ENCODE assay signal across 2 cellular contexts in genomic region chr9:33814816-33815215, GRCh38.
TF ChIP-seq lines count a peak whose summit lies in the region.

No MANE protein-coding gene starts in this region.

TF ChIP-seq in endothelial cell of umbilical vein, 7 proteins besides CTCF, POLR2A, EP300 and RAD21:
- TF ChIP-seq FOS (IDR thresholded peaks at IDR 0.05; ENCODE audit: borderline replicate concordance, insufficient read depth, low read length) (peak; percentile 72), EZH2 (IDR thresholded peaks at IDR 0.05; ENCODE audit: borderline replicate concordance, low read depth, low read length, severe bottlenecking) (no peak), MAX (IDR thresholded peaks at IDR 0.05; ENCODE audit: insufficient read depth, insufficient read length) (no peak), GATA2 (IDR thresholded peaks at IDR 0.05; ENCODE audit: insufficient read depth, insufficient read length, low read depth, low read length) (peak; percentile 77), MYC (IDR thresholded peaks at IDR 0.05; ENCODE audit: low read depth, low read length) (no peak), JUN (IDR thresholded peaks at IDR 0.05; ENCODE audit: borderline replicate concordance, insufficient read depth, insufficient read length, low read depth) (peak; percentile 78), POLR2AphosphoS5 (IDR thresholded peaks at IDR 0.05; ENCODE audit: insufficient read depth, low read depth, low read length) (peak; percentile 78)
TF ChIP-seq in endothelial cell of umbilical vein: peak in this region for 4.

TF ChIP-seq in GM12891, 5 proteins besides CTCF, POLR2A, EP300 and RAD21 (continued from another document):
- TF ChIP-seq TAF1 (IDR thresholded peaks at IDR 0.05; ENCODE audit: low read depth, low read length) = no peak
- TF ChIP-seq PAX5 (IDR thresholded peaks at IDR 0.05; ENCODE audit: insufficient read depth, low read length, severe bottlenecking) = no peak
- TF ChIP-seq POU2F2 (IDR thresholded peaks at IDR 0.05; ENCODE audit: low read depth, low read length) = no peak
TF ChIP-seq in GM12891: peak in this region for 0.
